In the genomic region with DNA sequence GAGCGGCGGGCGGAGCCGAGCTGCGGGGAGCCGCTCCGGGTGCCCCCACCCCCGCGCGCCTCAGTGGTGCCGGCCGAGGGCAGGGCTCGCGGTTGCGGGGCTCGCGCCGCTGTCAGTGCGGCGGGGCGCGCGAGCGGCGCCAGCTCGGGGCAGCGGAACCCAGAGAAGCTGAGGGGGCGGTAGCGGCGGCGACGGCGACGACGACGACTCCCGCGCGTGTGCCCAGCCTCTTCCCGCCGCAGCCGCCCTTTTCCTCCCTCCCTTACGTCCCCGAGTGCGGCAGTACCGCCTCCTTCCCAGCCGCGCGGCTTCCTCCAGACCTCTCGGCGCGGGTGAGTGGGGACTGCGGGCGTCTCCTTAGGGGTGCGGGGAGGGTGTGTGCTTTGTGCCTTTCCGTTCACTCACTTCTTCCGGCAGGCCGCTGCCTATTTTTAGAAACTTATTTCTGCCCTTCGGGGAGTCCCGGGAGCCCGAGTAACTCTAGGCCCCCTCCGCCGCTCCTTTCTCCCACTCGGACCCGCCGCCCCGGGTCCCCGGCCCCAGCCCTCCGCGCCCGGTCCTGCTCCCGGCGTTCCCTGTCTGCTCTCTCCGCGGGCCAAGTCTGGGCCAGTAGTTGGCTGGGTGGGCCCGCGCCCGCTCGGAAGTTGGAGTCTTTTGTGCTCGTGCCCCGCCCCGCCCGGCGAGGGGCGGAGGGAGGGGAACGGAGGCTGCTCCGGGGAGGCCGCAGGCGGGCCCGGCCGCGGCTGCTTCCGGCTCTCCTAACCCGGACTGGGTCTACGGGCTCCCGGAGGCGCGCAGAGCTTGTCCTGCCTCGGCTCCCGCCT, we compare ENCODE assay signal across 8 cellular contexts. TPM values are rescaled to one million over a fixed set of nuclear protein-coding genes. Genes with fewer than 3 reads are reported as not detected.
DNase-seq lines count a peak whose midpoint lies in the region; ATAC-seq, FAIRE-seq and TF ChIP-seq lines count a peak whose summit lies in the region.

Gene RALY (plus strand): TSS at position 112 of the 824 bp plus-strand sequence. CDS start 78,164 bp downstream, outside the sequence.

- peaks cover 42% of the 10 kb centered on the region for H4K20me1 ChIP-seq in HepG2 (ENCODE audit: insufficient read depth, low read length)

- intact Hi-C loops in activated CD4-positive, alpha-beta T cell treated with anti-CD3 and anti-CD28 coated beads, Interleukin-2, amount 10 ng/mL, durations not matched to agents 24 days and 14 days (cut with micrococcal nuclease), result loop anchor here (1.0 to 10.0 kb wide), 7 partner anchors 118 to 883 kb away; partner anchors contain the start of genes ACSS2, CBFA2T2, CHMP4B and E2F1
- intact Hi-C loops in HepG2 (cut with micrococcal nuclease; ENCODE audit: unreplicated experiment), result loop anchor here (1.0 to 5.0 kb wide), 4 partner anchors 11 to 75 kb away; no protein-coding TSS in a partner anchor

- no peak for FAIRE-seq in HepG2 (lab: Jason Lieb, UNC)

- DNase-seq in AG20443 (ENCODE audit: low spot score) (peak; percentile 90), NCI-H510A (lab: John Stamatoyannopoulos, UW) (peak; percentile 81), dedifferentiated amniotic fluid mesenchymal stem cell (ENCODE audit: extremely low spot score) (peak; percentile 70), HepG2 (ENCODE audit: low spot score) (peak; percentile 81)
- DNase-seq in activated CD4-positive, alpha-beta T cell treated with anti-CD3 and anti-CD28 coated beads, Interleukin-2, amount 10 ng/mL, durations not matched to agents 24 days and 14 days, result peak; percentile 96
- peak; percentile 80 for DNase-seq in stimulated activated CD4-positive, alpha-beta T cell treated with anti-CD3 and anti-CD28 coated beads, Interleukin-4, amount 100 ng/mL, for 1 hour

- peak; percentile 5 to 26; a peak in 1 of 4 replicates for TF ChIP-seq EP300 in HepG2 (IDR thresholded peaks at IDR 0.05; ENCODE audit: low read depth in 2 of 2, low read length in 2 of 2)
- TF ChIP-seq EP300 in HepG2 (CRISPR knock-in tag; IDR thresholded peaks at IDR 0.05; ENCODE audit: borderline replicate concordance), result peak; percentile 35; the same call in 1 of the 2 replicates

- 1% methylated on average over 89 of the region's 100 CpGs for WGBS in HepG2 (ENCODE audit: low lambda C conversion rate)

- no peak; the same call in 1 of the 2 replicates for TF ChIP-seq CTCF in HepG2 (CRISPR knock-in tag; IDR thresholded peaks at IDR 0.05)

- H2AFZ ChIP-seq in HepG2 (ENCODE audit: low read length), result peak within 1 kb of the TSS; percentile 21

- peak within 1 kb of the TSS; percentile 83 for H3K4me3 Mint-ChIP-seq in activated CD4-positive, alpha-beta T cell treated with anti-CD3 and anti-CD28 coated beads, Interleukin-2, amount 10 ng/mL, durations not matched to agents 24 days and 14 days

- H3K9me3 ChIP-seq in HepG2 (ENCODE audit: low read length), result no peaks in the 10 kb centered on the region

- peak within 1 kb of the TSS; percentile 98 for H3K27ac Mint-ChIP-seq in activated CD4-positive, alpha-beta T cell treated with anti-CD3 and anti-CD28 coated beads, Interleukin-2, amount 10 ng/mL, durations not matched to agents 24 days and 14 days

- H3K4me3 ChIP-seq in HepG2 (replicated peaks in 1 of 3; ENCODE audit: insufficient read depth in 1 of 3, low read depth in 2 of 3, low read length in 3 of 3), result peak within 1 kb of the TSS; percentile 95 to 98 (median 96)

- H3K27me3 ChIP-seq in HepG2 (ENCODE audit: control insufficient read depth in 1 of 2, insufficient read depth in 2 of 2, low read length in 2 of 2), result no peaks in the 10 kb centered on the region; a peak in 1 of 5 replicates

- H3K4me2 ChIP-seq in HepG2 (ENCODE audit: low read depth, low read length), result peak within 1 kb of the TSS; percentile 95

- peaks cover 63% of the 10 kb centered on the region for H3K4me1 ChIP-seq in HepG2 (ENCODE audit: insufficient read depth, low read length)

- no peaks in the 10 kb centered on the region for H3K27me3 Mint-ChIP-seq in activated CD4-positive, alpha-beta T cell treated with anti-CD3 and anti-CD28 coated beads, Interleukin-2, amount 10 ng/mL, durations not matched to agents 24 days and 14 days

- 0 out of 5 replicates have a peak, but pooled peaks cover 1 to 8% of the 10 kb centered on the region in 2 experiments for H3K36me3 ChIP-seq in HepG2 (replicated peaks in 1 of 2; ENCODE audit: control insufficient read depth in 1 of 2, insufficient read depth in 2 of 2, low read length in 2 of 2)

- peaks cover 65% of the 10 kb centered on the region for H3K79me2 ChIP-seq in HepG2 (ENCODE audit: insufficient read depth, low read length)

- in situ Hi-C loops in HepG2 (cut with HindIII; ENCODE audit: extremely low pct_ligation_motif_present, low pct_unique_long_range_greater_than_20kb), result no loop called here

- no TSS peak for BruUV-seq in HepG2 (replicated peaks; lab: Mats Ljungman, UMichigan)

- H3K4me1 Mint-ChIP-seq in activated CD4-positive, alpha-beta T cell treated with anti-CD3 and anti-CD28 coated beads, Interleukin-2, amount 10 ng/mL, durations not matched to agents 24 days and 14 days, result peaks cover 55% of the 10 kb centered on the region

- CTCF ChIA-PET in HepG2 (lab: Yijun Ruan, JAX; ENCODE audit: low intra/inter-chr PET ratio, low total read pairs), result interaction anchor here (1.3 kb wide), 1 partner anchor 75 kb away, joined by 4 read pairs; no protein-coding TSS in a partner anchor

- POLR2A ChIA-PET in HepG2 (lab: Yijun Ruan, JAX), result interaction anchor here (0.7 to 5.1 kb wide), 63 partner anchors 7 to 1960 kb away, joined by 3 to 315 read pairs (median 5); partner anchors contain the start of genes CBFA2T2, CHMP4B, EIF2S2 and ITCH

- peak within 1 kb of the TSS; percentile 96 for H3K9ac ChIP-seq in HepG2 (ENCODE audit: insufficient read depth, low read depth, low read length)

- TF ChIP-seq POLR2A in HepG2 (IDR thresholded peaks at IDR 0.05; ENCODE audit: insufficient read depth in 1 of 2, low read depth in 2 of 2, low read length in 2 of 2), result peak; percentile 97 to 98

- TF ChIP-seq RAD21 in HepG2 (CRISPR knock-in tag; IDR thresholded peaks at IDR 0.05), result peak; percentile 76

- peaks cover 29% of the 10 kb centered on the region for H3K36me3 Mint-ChIP-seq in activated CD4-positive, alpha-beta T cell treated with anti-CD3 and anti-CD28 coated beads, Interleukin-2, amount 10 ng/mL, durations not matched to agents 24 days and 14 days (ENCODE audit: low read depth)

- no peaks in the 10 kb centered on the region for H3K9me3 Mint-ChIP-seq in activated CD4-positive, alpha-beta T cell treated with anti-CD3 and anti-CD28 coated beads, Interleukin-2, amount 10 ng/mL, durations not matched to agents 24 days and 14 days

- H3K27ac ChIP-seq in HepG2 (ENCODE audit: extremely low read length, insufficient read depth, low read length), result peak within 1 kb of the TSS; percentile 92

- ATAC-seq in GM19025 (IDR thresholded peaks at IDR 0.05; ENCODE audit: low read depth, unreplicated experiment), result peak; percentile 45
- ATAC-seq in HG03280 (IDR thresholded peaks at IDR 0.05; ENCODE audit: unreplicated experiment), result peak; percentile 54
- ATAC-seq in HepG2, result peak; percentile 70

TF ChIP-seq in HepG2, 621 proteins besides CTCF, POLR2A, EP300 and RAD21 (continues in another document):
- TF ChIP-seq SCMH1 (CRISPR knock-in tag; IDR thresholded peaks at IDR 0.05; ENCODE audit: borderline replicate concordance) (no peak), MED8 (CRISPR knock-in tag; IDR thresholded peaks at IDR 0.05; ENCODE audit: insufficient replicate concordance) (peak; percentile 28), ZNF431 (CRISPR knock-in tag; IDR thresholded peaks at IDR 0.05; ENCODE audit: borderline replicate concordance, low read depth) (peak; percentile 81), KLF11 (CRISPR knock-in tag; IDR thresholded peaks at IDR 0.05) (peak; percentile 34; the same call in 1 of the 2 replicates), NCOA1 (CRISPR knock-in tag; IDR thresholded peaks at IDR 0.05) (peak; percentile 93; the same call in 1 of the 2 replicates), HMG20B (CRISPR knock-in tag; conservative IDR thresholded peaks at IDR 0.05) (peak; percentile 35; the same call in 1 of the 2 replicates)
- TF ChIP-seq, protein P1, sequence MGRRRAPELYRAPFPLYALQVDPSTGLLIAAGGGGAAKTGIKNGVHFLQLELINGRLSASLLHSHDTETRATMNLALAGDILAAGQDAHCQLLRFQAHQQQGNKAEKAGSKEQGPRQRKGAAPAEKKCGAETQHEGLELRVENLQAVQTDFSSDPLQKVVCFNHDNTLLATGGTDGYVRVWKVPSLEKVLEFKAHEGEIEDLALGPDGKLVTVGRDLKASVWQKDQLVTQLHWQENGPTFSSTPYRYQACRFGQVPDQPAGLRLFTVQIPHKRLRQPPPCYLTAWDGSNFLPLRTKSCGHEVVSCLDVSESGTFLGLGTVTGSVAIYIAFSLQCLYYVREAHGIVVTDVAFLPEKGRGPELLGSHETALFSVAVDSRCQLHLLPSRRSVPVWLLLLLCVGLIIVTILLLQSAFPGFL (CRISPR knock-in tag; IDR thresholded peaks at IDR 0.05), result peak; percentile 17; the same call in 1 of the 2 replicates

RNA-seq across cellular contexts. Expression of gene RALY, which starts in this region (rescaled TPM):
- total RNA-seq in activated CD4-positive, alpha-beta T cell treated with anti-CD3 and anti-CD28 coated beads, Interleukin-2, amount 10 ng/mL, durations not matched to agents 24 days and 14 days, result 152 and 153 TPM in 2 replicates
- total RNA-seq in HepG2 (2016; rRNA removed; fragmentation: Illumina TruSeq; extraction: Trizol), result 186 and 213 TPM in 2 replicates
- total RNA-seq in HepG2 (2016; cell fraction: cytosol; rRNA removed; fragmentation: Illumina TruSeq; extraction: Trizol; ENCODE audit: low read depth), result 149 TPM in 2 replicates
- total RNA-seq in HepG2 (2016; cell fraction: insoluble cytoplasmic fraction; rRNA removed; fragmentation: Illumina TruSeq; extraction: Trizol), result 189 and 205 TPM in 2 replicates
- 212 and 253 TPM in 2 replicates for total RNA-seq in HepG2 (2016; cell fraction: membrane; rRNA removed; fragmentation: Illumina TruSeq; extraction: Trizol)
- total RNA-seq in HepG2 (2016; cell fraction: nucleus; rRNA removed; fragmentation: Illumina TruSeq; extraction: Trizol), result 108 and 117 TPM in 2 replicates
- polyA plus RNA-seq in HepG2 (2011; rRNA removed), result 178 and 179 TPM in 2 replicates
- 154 and 230 TPM in 2 replicates for polyA plus RNA-seq in HepG2 (2011; cell fraction: cytosol; rRNA removed)
- 90.5 and 93.6 TPM in 2 replicates for polyA plus RNA-seq in HepG2 (2011; cell fraction: nucleus; rRNA removed)
- 139 and 151 TPM in 2 replicates for polyA plus RNA-seq in HepG2 (2012)
- polyA plus RNA-seq in HepG2 (2016; cell fraction: cytosol; fragmentation: Illumina TruSeq; extraction: Trizol; ENCODE audit: low read depth), result 205 and 264 TPM in 2 replicates
- 400 and 432 TPM in 2 replicates for polyA plus RNA-seq in HepG2 (2016; cell fraction: insoluble cytoplasmic fraction; fragmentation: Illumina TruSeq; extraction: Trizol; ENCODE audit: low read depth)
- polyA plus RNA-seq in HepG2 (2016; cell fraction: membrane; fragmentation: Illumina TruSeq; extraction: Trizol; ENCODE audit: low read depth), result 287 and 342 TPM in 2 replicates
- 252 and 257 TPM in 2 replicates for polyA plus RNA-seq in HepG2 (2016; cell fraction: nucleus; fragmentation: Illumina TruSeq; extraction: Trizol; ENCODE audit: insufficient read depth, low read depth)
- polyA minus RNA-seq in HepG2 (2011; rRNA and poly(A)+ RNA removed; ENCODE audit: low replicate concordance), result 148 and 200 TPM in 2 replicates
- polyA minus RNA-seq in HepG2 (2011; cell fraction: cytosol; rRNA and poly(A)+ RNA removed), result 99.8 and 102 TPM in 2 replicates
- 75.0 and 76.2 TPM in 2 replicates for polyA minus RNA-seq in HepG2 (2011; cell fraction: nucleus; rRNA and poly(A)+ RNA removed)

Comparison
In these comparisons a context has a peak if more than half of its experiments do, and no peak if none do; other contexts are left out.
1. Peak in every context shown above with its lines: DNase-seq, ATAC-seq, H3K4me3 ChIP-seq and H3K27ac ChIP-seq.